In the genomic region with DNA sequence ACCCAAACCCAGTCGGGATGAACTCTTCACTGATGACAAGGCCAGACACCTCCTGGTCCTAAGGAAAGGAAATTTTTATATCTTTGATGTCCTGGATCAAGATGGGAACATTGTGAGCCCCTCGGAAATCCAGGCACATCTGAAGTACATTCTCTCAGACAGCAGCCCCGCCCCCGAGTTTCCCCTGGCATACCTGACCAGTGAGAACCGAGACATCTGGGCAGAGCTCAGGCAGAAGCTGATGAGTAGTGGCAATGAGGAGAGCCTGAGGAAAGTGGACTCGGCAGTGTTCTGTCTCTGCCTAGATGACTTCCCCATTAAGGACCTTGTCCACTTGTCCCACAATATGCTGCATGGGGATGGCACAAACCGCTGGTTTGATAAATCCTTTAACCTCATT, we compare ENCODE assay signal across 2 cellular contexts.
TF ChIP-seq lines count a peak whose summit lies in the region.

No MANE protein-coding gene starts in this region.

TF ChIP-seq in IMR-90, 13 proteins besides CTCF, POLR2A, EP300 and RAD21:
- no peak for TF ChIP-seq MAZ (IDR thresholded peaks at IDR 0.05; ENCODE audit: borderline replicate concordance, low read depth, low read length)
- TF ChIP-seq, protein P1, sequence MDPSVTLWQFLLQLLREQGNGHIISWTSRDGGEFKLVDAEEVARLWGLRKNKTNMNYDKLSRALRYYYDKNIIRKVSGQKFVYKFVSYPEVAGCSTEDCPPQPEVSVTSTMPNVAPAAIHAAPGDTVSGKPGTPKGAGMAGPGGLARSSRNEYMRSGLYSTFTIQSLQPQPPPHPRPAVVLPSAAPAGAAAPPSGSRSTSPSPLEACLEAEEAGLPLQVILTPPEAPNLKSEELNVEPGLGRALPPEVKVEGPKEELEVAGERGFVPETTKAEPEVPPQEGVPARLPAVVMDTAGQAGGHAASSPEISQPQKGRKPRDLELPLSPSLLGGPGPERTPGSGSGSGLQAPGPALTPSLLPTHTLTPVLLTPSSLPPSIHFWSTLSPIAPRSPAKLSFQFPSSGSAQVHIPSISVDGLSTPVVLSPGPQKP (IDR thresholded peaks at IDR 0.05; ENCODE audit: borderline replicate concordance, low read depth, low read length): no peak
- no peak for TF ChIP-seq CEBPB (IDR thresholded peaks at IDR 0.05; ENCODE audit: low read depth, low read length)
- no peak for TF ChIP-seq BHLHE40 (IDR thresholded peaks at IDR 0.05; ENCODE audit: low read depth, low read length)
- TF ChIP-seq, protein P2, sequence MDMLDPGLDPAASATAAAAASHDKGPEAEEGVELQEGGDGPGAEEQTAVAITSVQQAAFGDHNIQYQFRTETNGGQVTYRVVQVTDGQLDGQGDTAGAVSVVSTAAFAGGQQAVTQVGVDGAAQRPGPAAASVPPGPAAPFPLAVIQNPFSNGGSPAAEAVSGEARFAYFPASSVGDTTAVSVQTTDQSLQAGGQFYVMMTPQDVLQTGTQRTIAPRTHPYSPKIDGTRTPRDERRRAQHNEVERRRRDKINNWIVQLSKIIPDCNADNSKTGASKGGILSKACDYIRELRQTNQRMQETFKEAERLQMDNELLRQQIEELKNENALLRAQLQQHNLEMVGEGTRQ (IDR thresholded peaks at IDR 0.05; ENCODE audit: low read depth, low read length): no peak
- TF ChIP-seq NFE2L2 (IDR thresholded peaks at IDR 0.05; ENCODE audit: low read depth, low read length): no peak
- no peak for TF ChIP-seq FOS (IDR thresholded peaks at IDR 0.05; ENCODE audit: low read depth, low read length)
- no peak for TF ChIP-seq RFX5 (IDR thresholded peaks at IDR 0.05; ENCODE audit: low read depth, low read length)
- no peak for TF ChIP-seq CHD1 (IDR thresholded peaks at IDR 0.05; ENCODE audit: low read depth, low read length)
- TF ChIP-seq MXI1 (IDR thresholded peaks at IDR 0.05; ENCODE audit: borderline replicate concordance, low read depth, low read length): no peak
- no peak for TF ChIP-seq MAFK (IDR thresholded peaks at IDR 0.05; ENCODE audit: low read depth, low read length)
- no peak for TF ChIP-seq SMC3 (IDR thresholded peaks at IDR 0.05; ENCODE audit: low read depth, low read length)
- no peak for TF ChIP-seq RCOR1 (IDR thresholded peaks at IDR 0.05; ENCODE audit: insufficient replicate concordance, low read length)

TF ChIP-seq in GM12878, 131 proteins besides CTCF, POLR2A, EP300 and RAD21:
- no peak for TF ChIP-seq MYC (IDR thresholded peaks at IDR 0.05; ENCODE audit: insufficient read depth, insufficient read length, insufficient replicate concordance, low read length, severe bottlenecking)
TF ChIP-seq in GM12878: peak in this region for 0.
